1 cellular context compared by ENCODE assay signal in genomic region chr3:124586126-124587052, GRCh38.
TF ChIP-seq lines count a peak whose summit lies in the region.

No MANE protein-coding gene starts in this region.

TF ChIP-seq in GM23338, 12 proteins besides CTCF, POLR2A, EP300 and RAD21:
- TF ChIP-seq, protein P1, sequence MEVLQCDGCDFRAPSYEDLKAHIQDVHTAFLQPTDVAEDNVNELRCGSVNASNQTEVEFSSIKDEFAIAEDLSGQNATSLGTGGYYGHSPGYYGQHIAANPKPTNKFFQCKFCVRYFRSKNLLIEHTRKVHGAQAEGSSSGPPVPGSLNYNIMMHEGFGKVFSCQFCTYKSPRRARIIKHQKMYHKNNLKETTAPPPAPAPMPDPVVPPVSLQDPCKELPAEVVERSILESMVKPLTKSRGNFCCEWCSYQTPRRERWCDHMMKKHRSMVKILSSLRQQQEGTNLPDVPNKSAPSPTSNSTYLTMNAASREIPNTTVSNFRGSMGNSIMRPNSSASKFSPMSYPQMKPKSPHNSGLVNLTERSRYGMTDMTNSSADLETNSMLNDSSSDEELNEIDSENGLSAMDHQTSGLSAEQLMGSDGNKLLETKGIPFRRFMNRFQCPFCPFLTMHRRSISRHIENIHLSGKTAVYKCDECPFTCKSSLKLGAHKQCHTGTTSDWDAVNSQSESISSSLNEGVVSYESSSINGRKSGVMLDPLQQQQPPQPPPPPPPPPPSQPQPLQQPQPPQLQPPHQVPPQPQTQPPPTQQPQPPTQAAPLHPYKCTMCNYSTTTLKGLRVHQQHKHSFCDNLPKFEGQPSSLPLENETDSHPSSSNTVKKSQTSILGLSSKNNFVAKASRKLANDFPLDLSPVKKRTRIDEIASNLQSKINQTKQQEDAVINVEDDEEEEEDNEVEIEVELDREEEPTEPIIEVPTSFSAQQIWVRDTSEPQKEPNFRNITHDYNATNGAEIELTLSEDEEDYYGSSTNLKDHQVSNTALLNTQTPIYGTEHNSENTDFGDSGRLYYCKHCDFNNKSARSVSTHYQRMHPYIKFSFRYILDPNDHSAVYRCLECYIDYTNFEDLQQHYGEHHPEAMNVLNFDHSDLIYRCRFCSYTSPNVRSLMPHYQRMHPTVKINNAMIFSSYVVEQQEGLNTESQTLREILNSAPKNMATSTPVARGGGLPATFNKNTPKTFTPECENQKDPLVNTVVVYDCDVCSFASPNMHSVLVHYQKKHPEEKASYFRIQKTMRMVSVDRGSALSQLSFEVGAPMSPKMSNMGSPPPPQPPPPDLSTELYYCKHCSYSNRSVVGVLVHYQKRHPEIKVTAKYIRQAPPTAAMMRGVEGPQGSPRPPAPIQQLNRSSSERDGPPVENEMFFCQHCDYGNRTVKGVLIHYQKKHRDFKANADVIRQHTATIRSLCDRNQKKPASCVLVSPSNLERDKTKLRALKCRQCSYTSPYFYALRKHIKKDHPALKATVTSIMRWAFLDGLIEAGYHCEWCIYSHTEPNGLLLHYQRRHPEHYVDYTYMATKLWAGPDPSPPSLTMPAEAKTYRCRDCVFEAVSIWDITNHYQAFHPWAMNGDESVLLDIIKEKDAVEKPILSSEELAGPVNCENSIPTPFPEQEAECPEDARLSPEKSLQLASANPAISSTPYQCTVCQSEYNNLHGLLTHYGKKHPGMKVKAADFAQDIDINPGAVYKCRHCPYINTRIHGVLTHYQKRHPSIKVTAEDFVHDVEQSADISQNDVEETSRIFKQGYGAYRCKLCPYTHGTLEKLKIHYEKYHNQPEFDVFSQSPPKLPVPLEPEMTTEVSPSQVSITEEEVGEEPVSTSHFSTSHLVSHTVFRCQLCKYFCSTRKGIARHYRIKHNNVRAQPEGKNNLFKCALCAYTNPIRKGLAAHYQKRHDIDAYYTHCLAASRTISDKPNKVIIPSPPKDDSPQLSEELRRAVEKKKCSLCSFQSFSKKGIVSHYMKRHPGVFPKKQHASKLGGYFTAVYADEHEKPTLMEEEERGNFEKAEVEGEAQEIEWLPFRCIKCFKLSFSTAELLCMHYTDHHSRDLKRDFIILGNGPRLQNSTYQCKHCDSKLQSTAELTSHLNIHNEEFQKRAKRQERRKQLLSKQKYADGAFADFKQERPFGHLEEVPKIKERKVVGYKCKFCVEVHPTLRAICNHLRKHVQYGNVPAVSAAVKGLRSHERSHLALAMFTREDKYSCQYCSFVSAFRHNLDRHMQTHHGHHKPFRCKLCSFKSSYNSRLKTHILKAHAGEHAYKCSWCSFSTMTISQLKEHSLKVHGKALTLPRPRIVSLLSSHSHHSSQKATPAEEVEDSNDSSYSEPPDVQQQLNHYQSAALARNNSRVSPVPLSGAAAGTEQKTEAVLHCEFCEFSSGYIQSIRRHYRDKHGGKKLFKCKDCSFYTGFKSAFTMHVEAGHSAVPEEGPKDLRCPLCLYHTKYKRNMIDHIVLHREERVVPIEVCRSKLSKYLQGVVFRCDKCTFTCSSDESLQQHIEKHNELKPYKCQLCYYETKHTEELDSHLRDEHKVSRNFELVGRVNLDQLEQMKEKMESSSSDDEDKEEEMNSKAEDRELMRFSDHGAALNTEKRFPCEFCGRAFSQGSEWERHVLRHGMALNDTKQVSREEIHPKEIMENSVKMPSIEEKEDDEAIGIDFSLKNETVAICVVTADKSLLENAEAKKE (CRISPR knock-in tag; IDR thresholded peaks at IDR 0.05): no peak
- TF ChIP-seq, protein P2, sequence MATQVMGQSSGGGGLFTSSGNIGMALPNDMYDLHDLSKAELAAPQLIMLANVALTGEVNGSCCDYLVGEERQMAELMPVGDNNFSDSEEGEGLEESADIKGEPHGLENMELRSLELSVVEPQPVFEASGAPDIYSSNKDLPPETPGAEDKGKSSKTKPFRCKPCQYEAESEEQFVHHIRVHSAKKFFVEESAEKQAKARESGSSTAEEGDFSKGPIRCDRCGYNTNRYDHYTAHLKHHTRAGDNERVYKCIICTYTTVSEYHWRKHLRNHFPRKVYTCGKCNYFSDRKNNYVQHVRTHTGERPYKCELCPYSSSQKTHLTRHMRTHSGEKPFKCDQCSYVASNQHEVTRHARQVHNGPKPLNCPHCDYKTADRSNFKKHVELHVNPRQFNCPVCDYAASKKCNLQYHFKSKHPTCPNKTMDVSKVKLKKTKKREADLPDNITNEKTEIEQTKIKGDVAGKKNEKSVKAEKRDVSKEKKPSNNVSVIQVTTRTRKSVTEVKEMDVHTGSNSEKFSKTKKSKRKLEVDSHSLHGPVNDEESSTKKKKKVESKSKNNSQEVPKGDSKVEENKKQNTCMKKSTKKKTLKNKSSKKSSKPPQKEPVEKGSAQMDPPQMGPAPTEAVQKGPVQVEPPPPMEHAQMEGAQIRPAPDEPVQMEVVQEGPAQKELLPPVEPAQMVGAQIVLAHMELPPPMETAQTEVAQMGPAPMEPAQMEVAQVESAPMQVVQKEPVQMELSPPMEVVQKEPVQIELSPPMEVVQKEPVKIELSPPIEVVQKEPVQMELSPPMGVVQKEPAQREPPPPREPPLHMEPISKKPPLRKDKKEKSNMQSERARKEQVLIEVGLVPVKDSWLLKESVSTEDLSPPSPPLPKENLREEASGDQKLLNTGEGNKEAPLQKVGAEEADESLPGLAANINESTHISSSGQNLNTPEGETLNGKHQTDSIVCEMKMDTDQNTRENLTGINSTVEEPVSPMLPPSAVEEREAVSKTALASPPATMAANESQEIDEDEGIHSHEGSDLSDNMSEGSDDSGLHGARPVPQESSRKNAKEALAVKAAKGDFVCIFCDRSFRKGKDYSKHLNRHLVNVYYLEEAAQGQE (IDR thresholded peaks at IDR 0.05; ENCODE audit: unreplicated experiment): no peak
- TF ChIP-seq EZH2phosphoT487 (IDR thresholded peaks at IDR 0.05; ENCODE audit: unreplicated experiment) (no peak), CREB1 (CRISPR knock-in tag; IDR thresholded peaks at IDR 0.05; ENCODE audit: low read depth) (no peak), STAT1 (IDR thresholded peaks at IDR 0.05; ENCODE audit: unreplicated experiment) (no peak), POLR2AphosphoS5 (IDR thresholded peaks at IDR 0.05; ENCODE audit: low read depth) (no peak), NANOG (IDR thresholded peaks at IDR 0.05; ENCODE audit: borderline replicate concordance) (no peak), ETS1 (IDR thresholded peaks at IDR 0.05) (0 out of 2 replicates have a peak, but pooled peaks have one; percentile 36), JUNB (IDR thresholded peaks at IDR 0.05; ENCODE audit: unreplicated experiment) (no peak), EZH2 (IDR thresholded peaks at IDR 0.05; ENCODE audit: low read depth, unreplicated experiment) (peak; percentile 33), ZNF114 (CRISPR knock-in tag; IDR thresholded peaks at IDR 0.05) (no peak), ZNF331 (CRISPR knock-in tag; IDR thresholded peaks at IDR 0.05; ENCODE audit: low read depth) (no peak)
